ENCODE assay signal across 1 cellular context in genomic region chr10:33236916-33237315, GRCh38.
TF ChIP-seq lines count a peak whose summit lies in the region.

No MANE protein-coding gene starts in this region.

TF ChIP-seq in endothelial cell of umbilical vein, 7 proteins besides CTCF, POLR2A, EP300 and RAD21:
- no peak for TF ChIP-seq EZH2 (IDR thresholded peaks at IDR 0.05; ENCODE audit: borderline replicate concordance, low read depth, low read length, severe bottlenecking)
- TF ChIP-seq JUN (IDR thresholded peaks at IDR 0.05; ENCODE audit: borderline replicate concordance, insufficient read depth, insufficient read length, low read depth), result no peak
- no peak for TF ChIP-seq FOS (IDR thresholded peaks at IDR 0.05; ENCODE audit: borderline replicate concordance, insufficient read depth, low read length)
- TF ChIP-seq POLR2AphosphoS5 (IDR thresholded peaks at IDR 0.05; ENCODE audit: insufficient read depth, low read depth, low read length), result no peak
- no peak for TF ChIP-seq MYC (IDR thresholded peaks at IDR 0.05; ENCODE audit: low read depth, low read length)
- TF ChIP-seq GATA2 (IDR thresholded peaks at IDR 0.05; ENCODE audit: insufficient read depth, insufficient read length, low read depth, low read length), result no peak
- TF ChIP-seq, protein P1, sequence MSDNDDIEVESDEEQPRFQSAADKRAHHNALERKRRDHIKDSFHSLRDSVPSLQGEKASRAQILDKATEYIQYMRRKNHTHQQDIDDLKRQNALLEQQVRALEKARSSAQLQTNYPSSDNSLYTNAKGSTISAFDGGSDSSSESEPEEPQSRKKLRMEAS (IDR thresholded peaks at IDR 0.05; ENCODE audit: insufficient read depth, insufficient read length), result no peak
